In the genomic region with DNA sequence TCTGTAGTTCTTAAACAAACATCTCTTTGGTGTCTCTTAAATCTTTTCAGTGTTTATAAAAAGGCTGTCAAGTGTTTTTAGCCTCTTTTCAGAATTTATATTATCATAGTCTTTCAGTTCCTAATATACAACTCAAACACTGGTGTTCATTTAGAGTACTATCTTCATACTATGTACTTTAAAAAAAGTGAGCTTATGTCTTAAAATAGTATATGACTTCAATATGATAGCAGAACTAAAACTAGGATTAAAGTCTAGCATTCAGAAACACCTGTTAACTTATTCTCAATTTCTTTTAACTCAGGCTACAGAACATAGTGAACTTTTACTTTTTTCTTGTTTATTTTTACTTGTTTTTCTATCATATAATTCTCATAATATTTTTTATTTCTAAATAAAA, we compare ENCODE assay signal across 9 cellular contexts.
A peak's percentile ranks its signal among the peaks of the same experiment; 100 is the strongest.
DNase-seq lines count a peak whose midpoint lies in the region; ATAC-seq and FAIRE-seq lines count a peak whose summit lies in the region.
"Had no signal": no experiment of that assay in that cellular context is flagged by ENCODE, and none has a peak within 500 bp of the region (broad histone marks: within the 10 kb centered on the region; RNA-seq: fewer than 3 reads in every experiment).

No MANE protein-coding gene starts in this region.

- peak; percentile 93 for FAIRE-seq in GM19239 (lab: Jason Lieb, UNC)

- DNase-seq in GM19239 (ENCODE audit: insufficient read length, low spot score) (peak; percentile 6), putamen (ENCODE audit: low spot score) (no peak), NCI-H345 (lab: John Stamatoyannopoulos, UW) (no peak), OCI-M2 (lab: John Stamatoyannopoulos, UW; ENCODE audit: unreplicated experiment) (no peak)
- no peak for DNase-seq in activated T-cell treated with anti-CD3 and anti-CD28 coated beads, Interleukin-2, amount 50 U/mL, for 1 hour
- DNase-seq: HCEC 1CT, NCI-H774 had no signal

- peak; percentile 96 for ATAC-seq in HG02610 (IDR thresholded peaks at IDR 0.05; ENCODE audit: unreplicated experiment)
- peak; percentile 99 for ATAC-seq in HG03378 (IDR thresholded peaks at IDR 0.05; ENCODE audit: unreplicated experiment)
